ENCODE assay signal across 7 cellular contexts in genomic region chr1:202483362-202483761, GRCh38.
DNase-seq lines count a peak whose midpoint lies in the region; ATAC-seq and TF ChIP-seq lines count a peak whose summit lies in the region.
"Not testable (repeated sequence)": the region's sequence is repeated elsewhere in the genome, so short reads cannot be mapped to it uniquely, and the experiment has no call there.

No MANE protein-coding gene starts in this region.

- H3K4me3 ChIP-seq in Peyer's patch; fibroblast of mammary gland (ENCODE audit: control insufficient read depth, low read depth, low read length); mucosa of descending colon: not testable (repeated sequence)

- not testable (repeated sequence) for H3K36me3 ChIP-seq in Peyer's patch; mucosa of descending colon (ENCODE audit: low read depth)

- peak; percentile 93 for ATAC-seq in mucosa of descending colon

- DNase-seq in DMS53 treated with DMSO at 0.1 percent for 48 hours (lab: John Stamatoyannopoulos, UW; ENCODE audit: unreplicated experiment) (peak; percentile 91), KBM-7 (peak; percentile 35), NCI-H2107 treated with DMSO at 0.1 percent for 48 hours (lab: John Stamatoyannopoulos, UW; ENCODE audit: unreplicated experiment) (peak; percentile 85), Peyer's patch (peak in 2 of 3 donors; percentile 44 to 66), fibroblast of mammary gland (ENCODE audit: low read depth) (peak; percentile 57), mucosa of descending colon (peak in 1 of 3 donors; percentile 53)
- DNase-seq in activated naive CD4-positive, alpha-beta T cell treated with anti-CD3 and anti-CD28 coated beads, Interleukin-2, amount 10 ng/mL, durations not matched to agents 7 days and 5 days = not testable (repeated sequence)

- CTCF ChIA-PET in activated naive CD4-positive, alpha-beta T cell treated with anti-CD3 and anti-CD28 coated beads, Interleukin-2, amount 10 ng/mL, durations not matched to agents 7 days and 5 days (lab: Charles Lee) = not testable (repeated sequence)

- in situ Hi-C loops in KBM-7 (cut with MboI; ENCODE audit: low pct_unique_long_range_greater_than_20kb, low sequenced_read_pairs) = not testable (repeated sequence)

- H3K27me3 Mint-ChIP-seq in activated naive CD4-positive, alpha-beta T cell treated with anti-CD3 and anti-CD28 coated beads, Interleukin-2, amount 10 ng/mL, durations not matched to agents 7 days and 5 days = not testable (repeated sequence)

- peaks cover 17% of the 10 kb centered on the region for H3K36me3 Mint-ChIP-seq in activated naive CD4-positive, alpha-beta T cell treated with anti-CD3 and anti-CD28 coated beads, Interleukin-2, amount 10 ng/mL, durations not matched to agents 7 days and 5 days

- H3K9me3 Mint-ChIP-seq in activated naive CD4-positive, alpha-beta T cell treated with anti-CD3 and anti-CD28 coated beads, Interleukin-2, amount 10 ng/mL, durations not matched to agents 7 days and 5 days = peaks cover 11% of the 10 kb centered on the region

- not testable (repeated sequence) for H3K4me3 Mint-ChIP-seq in activated naive CD4-positive, alpha-beta T cell treated with anti-CD3 and anti-CD28 coated beads, Interleukin-2, amount 10 ng/mL, durations not matched to agents 7 days and 5 days

- not testable (repeated sequence) for H3K27ac ChIP-seq in Peyer's patch

- peaks cover 0 to 22% (median 0%) of the 10 kb centered on the region in 4 donors for H3K4me1 ChIP-seq in Peyer's patch
- H3K4me1 ChIP-seq in mucosa of descending colon (ENCODE audit: low read depth) = not testable (repeated sequence)

- H3K27ac Mint-ChIP-seq in activated naive CD4-positive, alpha-beta T cell treated with anti-CD3 and anti-CD28 coated beads, Interleukin-2, amount 10 ng/mL, durations not matched to agents 7 days and 5 days = peak overlapping the region; percentile 35

- H3K27me3 ChIP-seq in Peyer's patch = not testable (repeated sequence)

- peaks cover 53% of the 10 kb centered on the region for H3K4me1 Mint-ChIP-seq in activated naive CD4-positive, alpha-beta T cell treated with anti-CD3 and anti-CD28 coated beads, Interleukin-2, amount 10 ng/mL, durations not matched to agents 7 days and 5 days

- TF ChIP-seq POLR2A in Peyer's patch (IDR thresholded peaks at IDR 0.05) = not testable (repeated sequence)

- not testable (repeated sequence) for H3K9me3 ChIP-seq in Peyer's patch, mucosa of descending colon

- TF ChIP-seq CTCF in Peyer's patch (IDR thresholded peaks at IDR 0.05); fibroblast of mammary gland (conservative IDR thresholded peaks at IDR 0.05; ENCODE audit: control insufficient read depth, insufficient read depth, low read depth, low read length); mucosa of descending colon (IDR thresholded peaks at IDR 0.05): not testable (repeated sequence)

- intact Hi-C loops in mucosa of descending colon (cut with DNase I, micrococcal nuclease) = not testable (repeated sequence)
